Comparison of ENCODE assay signal across 8 cellular contexts in genomic region chr2:132857334-132857733, GRCh38.
"Had no signal": no experiment of that assay in that cellular context is flagged by ENCODE, and none has a peak within 500 bp of the region (broad histone marks: within the 10 kb centered on the region; RNA-seq: fewer than 3 reads in every experiment).

No MANE protein-coding gene starts in this region.

- H3K4me2 ChIP-seq: GM23338 had no signal

- H3K4me1 Mint-ChIP-seq: H9 had no signal

- H3K9ac ChIP-seq: GM23248 had no signal

- H3K4me3 ChIP-seq: GM23248, GM23338, HAP-1 had no signal

- H3K4me1 ChIP-seq: HAP-1 had no signal

- H3K9me3 Mint-ChIP-seq: GM23338, H9, HFFc6 had no signal

- H3K36me3 ChIP-seq: HAP-1 had no signal

- H3K4me3 Mint-ChIP-seq: GM23338, H9, HFFc6 had no signal

- H3K9me3 ChIP-seq: HAP-1 had no signal

- H3K27ac Mint-ChIP-seq: GM23338, H9, HFFc6 had no signal

- DNase-seq: GM23248, GOT3, H7, H9, HCEC 1CT, HFFc6 had no signal

- H2AFZ ChIP-seq: GM23248, GM23338 had no signal

- H3K27ac ChIP-seq: GM23248 had no signal
